20 cellular contexts compared by ENCODE assay signal in the genomic region with DNA sequence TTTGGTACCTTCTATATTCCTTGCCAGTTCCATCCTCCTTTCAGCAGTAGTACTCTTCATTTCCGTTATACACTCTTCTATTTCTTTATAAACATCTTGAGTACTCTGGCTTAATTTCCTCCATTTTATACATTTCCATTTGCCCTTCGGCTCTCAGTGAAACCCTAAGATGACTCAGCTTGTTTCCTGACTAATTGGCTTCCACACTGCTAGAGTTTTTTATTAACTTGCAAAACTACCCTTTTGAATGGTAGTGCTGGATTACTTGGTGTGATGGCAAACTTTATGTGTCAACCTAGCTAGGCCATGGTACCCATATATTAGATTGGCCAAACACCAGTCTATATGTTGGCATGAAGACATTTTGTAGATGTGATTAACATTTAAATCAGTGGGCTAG.
DNase-seq lines count a peak whose midpoint lies in the region; ATAC-seq and TF ChIP-seq lines count a peak whose summit lies in the region.
"Had no signal": no experiment of that assay in that cellular context is flagged by ENCODE, and none has a peak within 500 bp of the region (broad histone marks: within the 10 kb centered on the region; RNA-seq: fewer than 3 reads in every experiment).

No MANE protein-coding gene starts in this region.

- H3K4me3 ChIP-seq in PC-3 (ENCODE audit: low read length) (no peak overlapping the region), epithelial cell of esophagus (ENCODE audit: low read length) (no peak overlapping the region), skeletal muscle cell (ENCODE audit: low read depth, low read length) (no peak overlapping the region), WERI-Rb-1 (ENCODE audit: low read depth, low read length) (no peak overlapping the region)

- H3K9me3 ChIP-seq in PC-3 (ENCODE audit: low read length) (no peaks in the 10 kb centered on the region), WERI-Rb-1 (ENCODE audit: severe bottlenecking) (no peaks in the 10 kb centered on the region)

- ATAC-seq in GM19452 (IDR thresholded peaks at IDR 0.05; ENCODE audit: unreplicated experiment) = peak; percentile 78
- peak; percentile 29 for ATAC-seq in PC-3
- no peak for ATAC-seq in GM18498 (IDR thresholded peaks at IDR 0.05; ENCODE audit: unreplicated experiment)
- no peak for ATAC-seq in GM21619 (IDR thresholded peaks at IDR 0.05; ENCODE audit: unreplicated experiment)

- DNase-seq in PC-3 (peak; percentile 69), epithelial cell of esophagus (ENCODE audit: low read depth) (peak; percentile 77), skeletal muscle cell (ENCODE audit: low read depth) (peak; percentile 18), WERI-Rb-1 (no peak)
- DNase-seq: activated CD4-positive, alpha-beta T cell treated with anti-CD3 and anti-CD28 coated beads, Interleukin-2, amount 10 ng/mL, durations not matched to agents 7 days and 5 days; activated T-cell treated with anti-CD3 and anti-CD28 coated beads for 4 hours; CD4-positive, CD25-positive, alpha-beta regulatory T cell; DND-41; effector CD8-positive, alpha-beta T cell; islet precursor cell; midbrain; NCI-H1417 treated with DMSO at 0.1 percent for 48 hours; NCI-H2227 treated with DMSO at 0.1 percent for 48 hours; NK-92 treated with Interleukin-12 subunit alpha and Interleukin-12 subunit beta, amount 100 ng/mL, for 24 hours; SIG-M5; stimulated activated CD4-positive, alpha-beta T cell treated with anti-CD3 and anti-CD28 coated beads, Interleukin-2, amount 100 ng/mL, for 24 hours; T1000 had no signal

- peaks cover 64% of the 10 kb centered on the region for H3K4me1 ChIP-seq in PC-3 (ENCODE audit: insufficient read depth, low read length)

- H3K79me2 ChIP-seq in PC-3 (ENCODE audit: low read length) = peaks cover 24% of the 10 kb centered on the region

- BruUV-seq in PC-3 (replicated peaks; lab: Mats Ljungman, UMichigan) = no TSS peak

- H3K27me3 ChIP-seq in PC-3 (ENCODE audit: low read length) = no peaks in the 10 kb centered on the region
- H3K27me3 ChIP-seq in WERI-Rb-1 (ENCODE audit: insufficient read depth, low read depth, severe bottlenecking) = no peaks in the 10 kb centered on the region

- no peaks in the 10 kb centered on the region for H3F3A ChIP-seq in PC-3 (ENCODE audit: low read length, unreplicated experiment)

- H4K20me1 ChIP-seq in PC-3 (ENCODE audit: low read length) = no peaks in the 10 kb centered on the region

- no peaks in the 10 kb centered on the region for H3K9me2 ChIP-seq in PC-3 (replicated peaks; ENCODE audit: low read length)

- H3K4me2 ChIP-seq in PC-3 (ENCODE audit: low read length) = no peak overlapping the region; the same call in 1 of the 2 replicates

- H3K9ac ChIP-seq in PC-3 (ENCODE audit: low read length) = no peak overlapping the region

- POLR2A ChIA-PET in PC-3 (lab: Charles Lee; ENCODE audit: unreplicated experiment) = no interaction called here

- H3K27ac ChIP-seq in PC-3 (ENCODE audit: low read length) (peak overlapping the region; percentile 58), WERI-Rb-1 (no peak overlapping the region)

- TF ChIP-seq CTCF in PC-3 (conservative IDR thresholded peaks at IDR 0.05; ENCODE audit: low read depth, low read length) = no peak
- no peak for TF ChIP-seq CTCF in epithelial cell of esophagus (IDR thresholded peaks at IDR 0.05; ENCODE audit: insufficient read depth, low read depth, low read length, missing control alignments)
- no peak for TF ChIP-seq CTCF in WERI-Rb-1 (IDR thresholded peaks at IDR 0.05; ENCODE audit: low read depth, low read length)

- CTCF ChIA-PET in PC-3 (lab: Charles Lee) = interaction anchor here (0.6 kb wide), 1 partner anchor 242 kb away, joined by 4 read pairs; no protein-coding TSS in a partner anchor

- H2AFZ ChIP-seq in PC-3 (ENCODE audit: low read length) = no peak overlapping the region

- intact Hi-C loops in PC-3 (cut with micrococcal nuclease) = loop anchor here (5.0 to 10.0 kb wide), 5 partner anchors 93 to 768 kb away; no protein-coding TSS in a partner anchor

- H3K36me3 ChIP-seq in PC-3 (ENCODE audit: low read depth, low read length) = no peaks in the 10 kb centered on the region
- no peaks in the 10 kb centered on the region for H3K36me3 ChIP-seq in WERI-Rb-1

Comparison
In these comparisons a context has a peak if more than half of its experiments do, and no peak if none do; other contexts are left out.
1. ATAC-seq: peak in GM19452 (single experiment) and PC-3 (single experiment); none in GM18498 (single experiment) and GM21619 (single experiment).